Comparison of ENCODE assay signal across 20 cellular contexts in the genomic region with DNA sequence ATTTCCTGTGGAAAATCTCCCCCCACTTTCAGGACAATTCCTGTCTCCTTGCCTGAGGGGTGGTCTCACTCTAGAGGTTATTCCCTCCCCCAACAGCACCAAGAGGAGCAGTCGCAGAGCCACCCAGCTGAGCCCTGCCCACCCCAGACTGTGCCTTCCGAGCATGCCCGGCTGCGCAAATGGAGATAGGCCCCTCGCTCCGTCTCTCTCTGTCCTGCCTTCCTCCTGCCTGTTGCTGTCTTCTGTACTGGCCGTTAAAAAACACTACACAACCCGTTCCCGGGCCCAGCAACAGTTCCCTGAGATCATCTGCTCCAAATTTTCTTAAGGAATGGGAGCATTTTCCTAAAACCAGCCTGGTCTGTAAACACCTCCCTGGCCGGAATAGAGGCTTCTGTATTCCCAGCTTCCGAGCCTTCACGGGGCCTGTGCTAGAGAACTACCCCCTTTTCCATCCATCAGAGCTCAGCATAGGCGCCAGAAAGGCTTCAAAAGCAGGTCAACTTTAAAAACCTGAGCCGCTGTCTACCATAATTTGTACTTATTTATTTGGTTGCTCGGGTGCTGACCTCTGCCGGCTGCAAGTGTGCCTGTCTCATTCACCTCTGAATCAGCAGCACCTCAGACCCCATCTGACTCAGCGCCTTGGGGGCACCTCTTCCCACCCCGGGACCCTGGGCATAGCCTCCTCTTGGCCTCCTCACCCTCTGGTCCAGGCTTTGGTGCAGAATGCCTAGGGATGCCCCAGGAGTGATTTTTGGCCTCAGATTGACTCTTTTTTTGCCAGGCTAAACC.
DNase-seq lines count a peak whose midpoint lies in the region; ATAC-seq and TF ChIP-seq lines count a peak whose summit lies in the region.
"Had no signal": no experiment of that assay in that cellular context is flagged by ENCODE, and none has a peak within 500 bp of the region (broad histone marks: within the 10 kb centered on the region; RNA-seq: fewer than 3 reads in every experiment).

No MANE protein-coding gene starts in this region.

- peak; percentile 14 for DNase-seq in NCI-H82 (lab: John Stamatoyannopoulos, UW)
- DNase-seq in NCI-H82 treated with DMSO at 0.1 percent for 48 hours (lab: John Stamatoyannopoulos, UW; ENCODE audit: unreplicated experiment), result no peak
- DNase-seq in NB4 (ENCODE audit: low read depth), result peak; percentile 14
- DNase-seq in brain microvascular endothelial cell, result no peak
- DNase-seq in neural crest cell (ENCODE audit: low read depth, low spot score), result no peak
- DNase-seq in NCI-H146 (lab: John Stamatoyannopoulos, UW), result no peak
- DNase-seq in SHP77 treated with DMSO at 0.1 percent for 48 hours (lab: John Stamatoyannopoulos, UW), result no peak
- DNase-seq: 8988T; activated CD4-positive, alpha-beta T cell treated with anti-CD3 and anti-CD28 coated beads for 4 hours; activated T-cell treated with anti-CD3 and anti-CD28 coated beads, Interleukin-2, amount 50 U/mL, for 4 hours; CD8-positive, alpha-beta T cell; H7; heart right ventricle; NCI-H1105 treated with DMSO at 0.1 percent for 48 hours; NCI-H2227 treated with DMSO at 0.1 percent for 48 hours; T-helper 2 cell had no signal

- H3K27me3 Mint-ChIP-seq in neural crest cell (ENCODE audit: low read depth), result no peaks in the 10 kb centered on the region

- in situ Hi-C loops in brain microvascular endothelial cell (cut with HindIII; ENCODE audit: low pct_ligation_motif_present, low sequenced_read_pairs), result loop anchor here (25.0 kb wide), 1 partner anchor 152 kb away; a partner anchor contains a TSS

- H3K9me3 Mint-ChIP-seq in neural crest cell, result no peaks in the 10 kb centered on the region
- H3K9me3 Mint-ChIP-seq: activated T-cell treated with anti-CD3 and anti-CD28 coated beads, Interleukin-2, amount 50 U/mL, for 4 hours; CD8-positive, alpha-beta T cell; IgD-negative memory B cell had no signal

- no peaks in the 10 kb centered on the region for H3K36me3 ChIP-seq in brain microvascular endothelial cell (replicated peaks)
- H3K36me3 ChIP-seq: heart right ventricle, Peyer's patch had no signal

- no peak overlapping the region for H3K27ac ChIP-seq in brain microvascular endothelial cell
- H3K27ac ChIP-seq: heart right ventricle, Peyer's patch had no signal

- H3K4me3 ChIP-seq in NB4 (ENCODE audit: low read depth, low read length), result no peak overlapping the region
- H3K4me3 ChIP-seq in brain microvascular endothelial cell (ENCODE audit: low read depth, low read length), result no peak overlapping the region
- H3K4me3 ChIP-seq: heart right ventricle, Peyer's patch had no signal

- peaks cover 16% of the 10 kb centered on the region for H3K4me1 Mint-ChIP-seq in neural crest cell
- H3K4me1 Mint-ChIP-seq: IgD-negative memory B cell had no signal

- peak; percentile 14 for TF ChIP-seq CTCF in NB4 (IDR thresholded peaks at IDR 0.05; ENCODE audit: low read depth, low read length)
- TF ChIP-seq CTCF in brain microvascular endothelial cell (IDR thresholded peaks at IDR 0.05; ENCODE audit: low read depth, low read length, missing control alignments), result peak; percentile 60
- TF ChIP-seq CTCF in neural crest cell (conservative IDR thresholded peaks at IDR 0.05), result no peak

- H3K27me3 ChIP-seq in brain microvascular endothelial cell (replicated peaks), result no peaks in the 10 kb centered on the region
- H3K27me3 ChIP-seq: Peyer's patch had no signal

- TF ChIP-seq POLR2A in NB4 (IDR thresholded peaks at IDR 0.05; ENCODE audit: extremely low read depth, insufficient read length), result no peak

- no peaks in the 10 kb centered on the region for H3K36me3 Mint-ChIP-seq in neural crest cell (ENCODE audit: low read depth)
- H3K36me3 Mint-ChIP-seq: CD8-positive, alpha-beta T cell; IgD-negative memory B cell had no signal

- H3K27ac Mint-ChIP-seq in neural crest cell (ENCODE audit: unreplicated experiment), result peak overlapping the region; percentile 50
- H3K27ac Mint-ChIP-seq: CD8-positive, alpha-beta T cell; IgD-negative memory B cell had no signal

- no peak for ATAC-seq in HG02759 (IDR thresholded peaks at IDR 0.05; ENCODE audit: unreplicated experiment)
- ATAC-seq: activated T-cell treated with anti-CD3 and anti-CD28 coated beads, Interleukin-2, amount 50 U/mL, for 4 hours; CD8-positive, alpha-beta T cell; esophagus mucosa had no signal

- H3K4me3 Mint-ChIP-seq in neural crest cell, result no peak overlapping the region
- H3K4me3 Mint-ChIP-seq: activated T-cell treated with anti-CD3 and anti-CD28 coated beads, Interleukin-2, amount 50 U/mL, for 4 hours; CD8-positive, alpha-beta T cell had no signal

Comparison
In these comparisons a context has a peak if more than half of its experiments do, and no peak if none do; other contexts are left out.
1. DNase-seq: peak in NCI-H82 (single experiment) and NB4 (single experiment); none in NCI-H82 treated with DMSO at 0.1 percent for 48 hours (single experiment), brain microvascular endothelial cell (single experiment), neural crest cell (single experiment), NCI-H146 (single experiment) and SHP77 treated with DMSO at 0.1 percent for 48 hours (single experiment).